In the genomic region with DNA sequence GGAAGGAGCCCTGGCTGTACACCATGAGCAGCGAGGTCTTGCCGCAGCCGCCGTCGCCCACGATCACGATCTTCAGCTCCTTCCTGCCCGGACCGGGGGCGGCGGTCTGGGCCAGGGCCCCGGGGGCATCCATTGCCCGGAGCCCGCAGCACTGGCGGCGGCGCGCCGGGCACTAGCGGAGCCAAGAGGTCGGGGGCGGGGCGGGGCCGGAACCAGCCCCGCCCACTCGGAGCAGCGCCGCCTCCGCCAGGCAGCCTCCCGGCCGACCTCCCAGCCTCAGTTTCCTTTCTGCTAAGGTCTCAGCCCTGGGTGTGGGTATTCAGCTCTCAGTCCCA, we compare ENCODE assay signal across 8 cellular contexts. TPM values are rescaled to one million over a fixed set of nuclear protein-coding genes. Genes with fewer than 3 reads are reported as not detected.
DNase-seq lines count a peak whose midpoint lies in the region; ATAC-seq, FAIRE-seq and TF ChIP-seq lines count a peak whose summit lies in the region.

A gene with protein sequence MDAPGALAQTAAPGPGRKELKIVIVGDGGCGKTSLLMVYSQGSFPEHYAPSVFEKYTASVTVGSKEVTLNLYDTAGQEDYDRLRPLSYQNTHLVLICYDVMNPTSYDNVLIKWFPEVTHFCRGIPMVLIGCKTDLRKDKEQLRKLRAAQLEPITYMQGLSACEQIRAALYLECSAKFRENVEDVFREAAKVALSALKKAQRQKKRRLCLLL (minus strand): TSS at position 188 of the 335 bp plus-strand sequence. CDS start 55 bp downstream, at position 133.

- peak within 1 kb of the TSS; percentile 89 to 99 (median 96) for H3K4me3 Mint-ChIP-seq in naive thymus-derived CD4-positive, alpha-beta T cell

- DNase-seq in GM19239 (ENCODE audit: insufficient read length, low spot score) (peak; percentile 36), epithelial cell of proximal tubule (ENCODE audit: low read depth) (no peak), DMS153 treated with DMSO at 0.1 percent for 48 hours (lab: John Stamatoyannopoulos, UW; ENCODE audit: unreplicated experiment) (no peak), NCI-H82 (lab: John Stamatoyannopoulos, UW) (no peak)
- DNase-seq in naive thymus-derived CD4-positive, alpha-beta T cell, result peak in 2 of 9 donors; percentile 57 to 79

- H3K36me3 Mint-ChIP-seq in naive thymus-derived CD4-positive, alpha-beta T cell, result peaks cover 4 to 35% (median 7%) of the 10 kb centered on the region in 5 donors

- peak within 1 kb of the TSS; percentile 88 for H3K27ac ChIP-seq in BLaER1
- peak within 1 kb of the TSS; percentile 96 for H3K27ac ChIP-seq in naive thymus-derived CD4-positive, alpha-beta T cell (ENCODE audit: low read depth, low read length)

- FAIRE-seq in GM19239 (lab: Jason Lieb, UNC), result no peak

- H3K27me3 Mint-ChIP-seq in naive thymus-derived CD4-positive, alpha-beta T cell, result no peaks in the 10 kb centered on the region

- peak within 1 kb of the TSS; percentile 84 for H3K4me3 ChIP-seq in BLaER1
- peak within 1 kb of the TSS; percentile 50 for H3K4me3 ChIP-seq in WI38 (ENCODE audit: low read depth, low read length)
- H3K4me3 ChIP-seq in epithelial cell of proximal tubule (ENCODE audit: low read depth, low read length), result peak within 1 kb of the TSS; percentile 73
- peak within 1 kb of the TSS; percentile 99 for H3K4me3 ChIP-seq in naive thymus-derived CD4-positive, alpha-beta T cell (ENCODE audit: low read length)

- intact Hi-C loops in naive thymus-derived CD4-positive, alpha-beta T cell (cut with micrococcal nuclease), result loop anchor here (5.0 kb wide), 5 partner anchors 81 to 391 kb away; partner anchors contain the start of genes MLXIP (in 1 of the 2), ORAI1 (in 1 of the 2), RNF34 (in 1 of the 2) and TMEM120B (in 1 of the 2)

- H3K4me1 Mint-ChIP-seq in naive thymus-derived CD4-positive, alpha-beta T cell, result peaks cover 39 to 72% (median 59%) of the 10 kb centered on the region in 7 donors

- H3K27me3 ChIP-seq in BLaER1, result no peaks in the 10 kb centered on the region
- H3K27me3 ChIP-seq in naive thymus-derived CD4-positive, alpha-beta T cell (ENCODE audit: control insufficient read depth in 2 of 2, insufficient read depth in 2 of 2, low read length in 2 of 2), result no peaks in the 10 kb centered on the region

- H3K9me3 ChIP-seq in BLaER1, result no peaks in the 10 kb centered on the region
- no peaks in the 10 kb centered on the region for H3K9me3 ChIP-seq in naive thymus-derived CD4-positive, alpha-beta T cell (ENCODE audit: control insufficient read depth in 2 of 3, low read length in 3 of 3)

- POLR2A ChIA-PET in naive thymus-derived CD4-positive, alpha-beta T cell (lab: Charles Lee), result interaction anchor here (0.5 to 33.4 kb wide), 15 partner anchors 6 to 222 kb away, joined by 3 to 1941 read pairs (median 5); partner anchors contain the start of genes PSMD9, SETD1B and TMEM120B and of another gene

- peaks cover 57% of the 10 kb centered on the region for H4K20me1 ChIP-seq in BLaER1

- H3K9me3 Mint-ChIP-seq in naive thymus-derived CD4-positive, alpha-beta T cell, result peaks cover 0 to 11% (median 0%) of the 10 kb centered on the region in 11 donors

- peak within 1 kb of the TSS; percentile 95 to 100 (median 98) for H3K27ac Mint-ChIP-seq in naive thymus-derived CD4-positive, alpha-beta T cell

- TF ChIP-seq CTCF in WI38 (IDR thresholded peaks at IDR 0.05; ENCODE audit: low read depth, low read length) (no peak), epithelial cell of proximal tubule (conservative IDR thresholded peaks at IDR 0.05; ENCODE audit: low read depth, low read length) (no peak)

- CTCF ChIA-PET in naive thymus-derived CD4-positive, alpha-beta T cell (lab: Charles Lee), result interaction anchor here (1.0 to 14.9 kb wide), 22 partner anchors 14 to 314 kb away, joined by 3 to 609 read pairs (median 8); partner anchors contain the start of genes PSMD9, SETD1B and TMEM120B

- H3K4me1 ChIP-seq in BLaER1, result peaks cover 87% of the 10 kb centered on the region
- peaks cover 44 to 50% of the 10 kb centered on the region in 2 donors for H3K4me1 ChIP-seq in naive thymus-derived CD4-positive, alpha-beta T cell (ENCODE audit: control insufficient read depth in 2 of 2, insufficient read depth in 2 of 2, low read length in 2 of 2)

- H3K36me3 ChIP-seq in BLaER1, result peaks cover 30% of the 10 kb centered on the region
- peaks cover 0 to 35% (median 0%) of the 10 kb centered on the region in 3 experiments for H3K36me3 ChIP-seq in naive thymus-derived CD4-positive, alpha-beta T cell (ENCODE audit: control insufficient read depth in 2 of 3, insufficient read depth in 3 of 3, low read length in 3 of 3)

- ATAC-seq in HG03521 (IDR thresholded peaks at IDR 0.05; ENCODE audit: unreplicated experiment), result peak; percentile 23
- ATAC-seq in naive thymus-derived CD4-positive, alpha-beta T cell, result peak; percentile 16

- peak within 1 kb of the TSS; percentile 93 for H3K4me2 ChIP-seq in BLaER1

- peak within 1 kb of the TSS; percentile 90 for H3K9ac ChIP-seq in BLaER1

RNA-seq across cellular contexts. Expression of the gene that starts here (rescaled TPM):
- 180 and 181 TPM in 2 replicates for total RNA-seq in epithelial cell of proximal tubule
- total RNA-seq in naive thymus-derived CD4-positive, alpha-beta T cell, result 100 to 1,000 TPM; 121 to 164 (median 134) TPM
- 100 to 1,000 TPM in 1 of 2 donors, 10 to 100 TPM in 1; 69.2 to 115 TPM for polyA plus RNA-seq in naive thymus-derived CD4-positive, alpha-beta T cell
